11 cellular contexts compared by ENCODE assay signal in the genomic region with DNA sequence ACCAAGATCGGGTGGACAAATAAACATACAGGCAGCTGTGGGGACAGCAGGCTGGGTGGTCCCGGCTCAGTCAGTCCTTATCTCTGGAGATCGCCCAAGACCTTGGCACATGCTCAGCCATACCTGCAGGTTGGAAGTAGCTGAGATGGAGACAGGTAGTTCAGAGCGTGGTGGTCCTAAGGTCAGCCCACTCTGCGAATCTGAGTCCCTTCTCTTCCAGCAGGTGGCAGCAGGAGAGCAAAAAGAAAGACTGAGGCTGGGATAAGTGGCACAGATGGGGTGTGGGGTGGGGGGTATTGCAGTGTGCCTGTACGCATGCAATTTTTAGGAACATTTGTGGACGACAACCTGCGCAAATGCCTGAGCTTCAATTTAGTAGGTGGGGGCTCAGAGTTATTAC.
A peak's percentile ranks its signal among the peaks of the same experiment; 100 is the strongest.
DNase-seq lines count a peak whose midpoint lies in the region; ATAC-seq, FAIRE-seq and TF ChIP-seq lines count a peak whose summit lies in the region.
"Had no signal": no experiment of that assay in that cellular context is flagged by ENCODE, and none has a peak within 500 bp of the region (broad histone marks: within the 10 kb centered on the region; RNA-seq: fewer than 3 reads in every experiment).

No MANE protein-coding gene starts in this region.

- peak; percentile 55 for TF ChIP-seq CTCF in NB4 (IDR thresholded peaks at IDR 0.05; ENCODE audit: low read depth, low read length)
- peak; percentile 30 for TF ChIP-seq CTCF in bronchial epithelial cell (IDR thresholded peaks at IDR 0.05; ENCODE audit: insufficient read depth, low read length, severe bottlenecking)

- peaks cover 0 to 6% of the 10 kb centered on the region in 2 donors for H3K4me1 ChIP-seq in neuronal stem cell (ENCODE audit: control insufficient read depth in 2 of 2, insufficient read depth in 1 of 2, low read depth in 1 of 2, low read length in 2 of 2)

- no peak overlapping the region for H4K8ac ChIP-seq in neuronal stem cell (ENCODE audit: low read depth, low read length)

- H3K4ac ChIP-seq in neuronal stem cell (ENCODE audit: low read length) = no peak overlapping the region

- DNase-seq in NCI-H1694 treated with DMSO at 0.1 percent for 48 hours (lab: John Stamatoyannopoulos, UW) (peak; percentile 13), NCI-H1694 (lab: John Stamatoyannopoulos, UW) (no peak), NB4 (ENCODE audit: low read depth) (peak; percentile 28), bronchial epithelial cell (ENCODE audit: low read depth) (no peak), neuronal stem cell (ENCODE audit: low spot score) (no peak), GOT3 (lab: John Stamatoyannopoulos, UW) (no peak), cortex of kidney (lab: John Stamatoyannopoulos, UW) (no peak)
- DNase-seq: nucleus accumbens, thyroid gland had no signal

- H3K27me3 ChIP-seq in bronchial epithelial cell (ENCODE audit: control insufficient read depth, insufficient read depth, low read length) = no peaks in the 10 kb centered on the region
- H3K27me3 ChIP-seq in neuronal stem cell (ENCODE audit: control insufficient read depth in 3 of 3, insufficient read depth in 3 of 3, low read depth in 1 of 3, low read length in 3 of 3) = no peaks in the 10 kb centered on the region
- H3K27me3 ChIP-seq: thyroid gland had no signal

- peak overlapping the region; percentile 61 for H3K23ac ChIP-seq in neuronal stem cell (ENCODE audit: low read depth, low read length, poor library complexity)

- no peak for TF ChIP-seq POLR2A in NB4 (IDR thresholded peaks at IDR 0.05; ENCODE audit: extremely low read depth, insufficient read length)

- no peak overlapping the region for H2BK5ac ChIP-seq in neuronal stem cell (ENCODE audit: low read length)

- WGBS in neuronal stem cell (ENCODE audit: extremely low coverage in 2 of 2, insufficient read length in 2 of 2, insufficient replicate concordance in 1 of 2), 2 donors = no CpG with 5 or more reads among the region's 8 CpGs

- H2AFZ ChIP-seq in neuronal stem cell (ENCODE audit: low read length) = no peak overlapping the region

- no peak overlapping the region for H2BK15ac ChIP-seq in neuronal stem cell (ENCODE audit: low read length)

- no peak overlapping the region for H2BK12ac ChIP-seq in neuronal stem cell (ENCODE audit: low read length)

- H3K18ac ChIP-seq in neuronal stem cell (ENCODE audit: low read length) = no peak overlapping the region

- H3K79me1 ChIP-seq in neuronal stem cell (ENCODE audit: low read depth, low read length) = no peaks in the 10 kb centered on the region

- H3K9ac ChIP-seq in neuronal stem cell (ENCODE audit: low read depth, low read length, poor library complexity) = peak overlapping the region; percentile 1

- no peak for ATAC-seq in esophagus mucosa

- no peak overlapping the region for H4K91ac ChIP-seq in neuronal stem cell (ENCODE audit: low read depth, low read length, poor library complexity)

- H2BK120ac ChIP-seq in neuronal stem cell (ENCODE audit: low read depth, low read length) = no peak overlapping the region

- no peaks in the 10 kb centered on the region for H3K36me3 ChIP-seq in bronchial epithelial cell (ENCODE audit: control insufficient read depth, insufficient read depth, low read length)
- H3K36me3 ChIP-seq in neuronal stem cell (replicated peaks in 1 of 2; ENCODE audit: control insufficient read depth in 2 of 2, insufficient read depth in 2 of 2, low read length in 2 of 2) = no peaks in the 10 kb centered on the region
- H3K36me3 ChIP-seq: thyroid gland had no signal

- no peak overlapping the region for H3K27ac ChIP-seq in neuronal stem cell (replicated peaks; ENCODE audit: low read length)
- H3K27ac ChIP-seq: thyroid gland had no signal

- no peak overlapping the region for H3K4me2 ChIP-seq in neuronal stem cell (ENCODE audit: insufficient read depth, low read length, poor library complexity, severe bottlenecking)

- FAIRE-seq in bronchial epithelial cell (lab: Jason Lieb, UNC) = peak; percentile 23
- FAIRE-seq: islet of Langerhans had no signal

- H2AK5ac ChIP-seq in neuronal stem cell (ENCODE audit: low read depth, low read length) = no peak overlapping the region

- H3K9me3 ChIP-seq in neuronal stem cell (replicated peaks in 1 of 2; ENCODE audit: control insufficient read depth in 2 of 2, insufficient read depth in 1 of 2, low read depth in 1 of 2, low read length in 2 of 2) = peaks cover 0 to 4% of the 10 kb centered on the region in 2 donors
- H3K9me3 ChIP-seq: thyroid gland had no signal

- peak overlapping the region; percentile 67 for H3K14ac ChIP-seq in neuronal stem cell (ENCODE audit: low read length)

- H3K4me3 ChIP-seq in NB4 (ENCODE audit: low read depth, low read length) (no peak overlapping the region), bronchial epithelial cell (ENCODE audit: low read depth, low read length) (no peak overlapping the region), neuronal stem cell (ENCODE audit: low read length in 2 of 2) (no peak overlapping the region)
- H3K4me3 ChIP-seq: thyroid gland had no signal

Comparison
In these comparisons a context has a peak if more than half of its experiments do, and no peak if none do; other contexts are left out.
1. DNase-seq: peak in NCI-H1694 treated with DMSO at 0.1 percent for 48 hours (single experiment) and NB4 (single experiment); none in NCI-H1694 (single experiment), bronchial epithelial cell (single experiment), neuronal stem cell (single experiment), GOT3 (single experiment) and cortex of kidney (single experiment).